In the genomic region with DNA sequence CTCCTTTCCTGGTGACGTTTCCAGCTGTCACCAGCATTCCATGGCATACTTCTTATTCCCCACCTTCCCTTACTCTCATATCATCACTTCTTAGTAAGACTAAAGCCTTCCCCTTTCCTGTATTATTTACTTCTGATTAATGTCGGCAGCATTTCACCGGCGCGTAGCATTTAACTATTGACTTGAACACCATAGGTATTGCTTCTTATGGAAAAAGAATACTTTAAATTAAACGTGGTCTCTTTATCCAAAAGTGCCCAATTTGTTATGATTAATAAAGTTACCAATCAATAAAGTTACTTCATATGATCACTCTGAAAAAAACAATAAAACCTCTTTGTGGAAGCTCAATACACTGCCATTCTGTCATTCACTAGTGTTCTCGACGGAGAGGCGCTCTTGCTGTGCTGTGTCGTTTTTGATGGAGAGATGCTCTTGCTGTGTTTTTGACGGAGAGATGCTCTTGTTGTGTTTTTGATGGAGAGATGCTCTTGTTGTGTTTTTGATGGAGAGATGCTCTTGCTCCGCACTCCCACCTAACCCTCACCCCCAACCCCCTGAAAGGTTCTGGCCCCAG, we compare ENCODE assay signal across 9 cellular contexts.
DNase-seq lines count a peak whose midpoint lies in the region; ATAC-seq and TF ChIP-seq lines count a peak whose summit lies in the region.
"Had no signal": no experiment of that assay in that cellular context is flagged by ENCODE, and none has a peak within 500 bp of the region (broad histone marks: within the 10 kb centered on the region; RNA-seq: fewer than 3 reads in every experiment).

No MANE protein-coding gene starts in this region.

- no peak overlapping the region for H2AFZ ChIP-seq in Loucy (ENCODE audit: low read length)

- H3K9me3 ChIP-seq in BE2C = no peaks in the 10 kb centered on the region
- H3K9me3 ChIP-seq in Loucy (ENCODE audit: insufficient read depth, low read depth, low read length) = no peaks in the 10 kb centered on the region
- no peaks in the 10 kb centered on the region for H3K9me3 ChIP-seq in lower lobe of right lung

- H3K9ac ChIP-seq in Loucy (ENCODE audit: low read depth, low read length, poor library complexity, severe bottlenecking) = no peak overlapping the region

- H3K4me1 Mint-ChIP-seq in nephron = peaks cover 34% of the 10 kb centered on the region

- DNase-seq in BE2C (no peak), coronary artery (ENCODE audit: low spot score) (no peak), ecto neural progenitor cell (ENCODE audit: low spot score) (no peak), substantia nigra (lab: John Stamatoyannopoulos, UW) (no peak), lower lobe of right lung (no peak), NCI-H524 (lab: John Stamatoyannopoulos, UW) (no peak)

- no peaks in the 10 kb centered on the region for H3K27me3 ChIP-seq in BE2C
- no peaks in the 10 kb centered on the region for H3K27me3 ChIP-seq in Loucy (ENCODE audit: insufficient read depth, low read length, poor library complexity, severe bottlenecking)
- no peaks in the 10 kb centered on the region for H3K27me3 ChIP-seq in lower lobe of right lung (ENCODE audit: low read depth)

- no peaks in the 10 kb centered on the region for H3K36me3 Mint-ChIP-seq in nephron (ENCODE audit: low read depth)
- H3K36me3 Mint-ChIP-seq: activated naive CD4-positive, alpha-beta T cell treated with anti-CD3 and anti-CD28 coated beads, Interleukin-2, amount 50 U/mL, for 24 hours had no signal

- H3K27ac Mint-ChIP-seq in nephron = peak overlapping the region in 1 of 3 experiments; percentile 8
- H3K27ac Mint-ChIP-seq: activated naive CD4-positive, alpha-beta T cell treated with anti-CD3 and anti-CD28 coated beads, Interleukin-2, amount 50 U/mL, for 24 hours had no signal

- H3K36me3 ChIP-seq in BE2C (no peaks in the 10 kb centered on the region), Loucy (ENCODE audit: insufficient read depth, low read length) (peaks cover 29% of the 10 kb centered on the region; the same call in 1 of the 2 replicates), lower lobe of right lung (no peaks in the 10 kb centered on the region)

- H3K27ac ChIP-seq in coronary artery = no peak overlapping the region
- H3K27ac ChIP-seq in substantia nigra (ENCODE audit: low read depth, low read length, poor library complexity, severe bottlenecking) = no peak overlapping the region
- H3K27ac ChIP-seq in lower lobe of right lung = no peak overlapping the region

- H3K9me2 ChIP-seq in Loucy (replicated peaks; ENCODE audit: low read depth, low read length) = no peaks in the 10 kb centered on the region

- no peaks in the 10 kb centered on the region for H3F3A ChIP-seq in Loucy (ENCODE audit: low read depth)

- H3K4me1 ChIP-seq in BE2C (peaks cover 13% of the 10 kb centered on the region), Loucy (ENCODE audit: insufficient read depth, low read length, poor library complexity, severe bottlenecking) (peaks cover 31% of the 10 kb centered on the region), lower lobe of right lung (peaks cover 32% of the 10 kb centered on the region)

- H3K4me3 ChIP-seq in BE2C (ENCODE audit: low read depth, low read length) (peak overlapping the region; percentile 26; the same call in 1 of the 2 replicates), Loucy (ENCODE audit: low read length, poor library complexity, severe bottlenecking) (peak overlapping the region; percentile 5), coronary artery (peak overlapping the region; percentile 59), lower lobe of right lung (no peak overlapping the region)

- peak overlapping the region; percentile 45 for H3K4me2 ChIP-seq in Loucy (ENCODE audit: low read depth, low read length, poor library complexity, severe bottlenecking)

- intact Hi-C loops in lower lobe of right lung (cut with DNase I) = loop anchor here (10.0 kb wide), 1 partner anchor 421 kb away; a partner anchor contains a TSS

- peak overlapping the region; percentile 3 to 50 (median 14) for H3K4me3 Mint-ChIP-seq in nephron
- H3K4me3 Mint-ChIP-seq: activated naive CD4-positive, alpha-beta T cell treated with anti-CD3 and anti-CD28 coated beads, Interleukin-2, amount 50 U/mL, for 24 hours had no signal

- no peaks in the 10 kb centered on the region for H4K20me1 ChIP-seq in Loucy (ENCODE audit: insufficient read depth, low read length, poor library complexity, severe bottlenecking)

- H3K79me2 ChIP-seq in Loucy (ENCODE audit: insufficient read depth, low read length) = peaks cover 48% of the 10 kb centered on the region

- peaks cover 11% of the 10 kb centered on the region for H3K27me3 Mint-ChIP-seq in nephron (ENCODE audit: low read depth)
- H3K27me3 Mint-ChIP-seq: activated naive CD4-positive, alpha-beta T cell treated with anti-CD3 and anti-CD28 coated beads, Interleukin-2, amount 50 U/mL, for 24 hours had no signal

- no peaks in the 10 kb centered on the region for H3K9me3 Mint-ChIP-seq in nephron
- H3K9me3 Mint-ChIP-seq: activated naive CD4-positive, alpha-beta T cell treated with anti-CD3 and anti-CD28 coated beads, Interleukin-2, amount 50 U/mL, for 24 hours had no signal

- ATAC-seq in lower lobe of right lung = no peak

- TF ChIP-seq CTCF in BE2C (IDR thresholded peaks at IDR 0.05; ENCODE audit: low read depth, low read length) (no peak), Loucy (conservative IDR thresholded peaks at IDR 0.05; ENCODE audit: low read length) (no peak), coronary artery (IDR thresholded peaks at IDR 0.05) (no peak), nephron (IDR thresholded peaks at IDR 0.05; ENCODE audit: unreplicated experiment in 3 of 3) (no peak), lower lobe of right lung (IDR thresholded peaks at IDR 0.05) (no peak)
